ENCODE assay signal across 15 cellular contexts in genomic region chr1:106937104-106937503, GRCh38.
DNase-seq lines count a peak whose midpoint lies in the region; ATAC-seq and TF ChIP-seq lines count a peak whose summit lies in the region.
"Had no signal": no experiment of that assay in that cellular context is flagged by ENCODE, and none has a peak within 500 bp of the region (broad histone marks: within the 10 kb centered on the region; RNA-seq: fewer than 3 reads in every experiment).

No MANE protein-coding gene starts in this region.

- H3K79me2 ChIP-seq in smooth muscle cell (ENCODE audit: low read depth), result no peaks in the 10 kb centered on the region

- H3K4me1 ChIP-seq in smooth muscle cell (ENCODE audit: low read depth), result no peaks in the 10 kb centered on the region
- H3K4me1 ChIP-seq: A549 had no signal

- peak overlapping the region; percentile 1 for H2AFZ ChIP-seq in smooth muscle cell (ENCODE audit: low read depth)

- peak; percentile 4 for DNase-seq in activated CD4-positive, alpha-beta T cell treated with anti-CD3 and anti-CD28 coated beads for 48 hours
- DNase-seq in activated CD4-positive, alpha-beta T cell treated with anti-CD3 and anti-CD28 coated beads, Interleukin-2, amount 50 U/mL, for 1 hour, result no peak
- peak; percentile 48 for DNase-seq in RPMI7951 (ENCODE audit: low read depth)
- DNase-seq in smooth muscle cell (lab: John Stamatoyannopoulos, UW; ENCODE audit: unreplicated experiment), result no peak
- DNase-seq in NCI-H748 treated with DMSO at 0.1 percent for 48 hours (lab: John Stamatoyannopoulos, UW), result no peak
- DNase-seq: activated T-cell treated with anti-CD3 and anti-CD28 coated beads, Interleukin-2, amount 50 U/mL, for 1 hour; DMS79; NCI-H2227 treated with DMSO at 0.1 percent for 48 hours; Right ventricle myocardium superior; stimulated activated CD4-positive, alpha-beta T cell treated with anti-CD3 and anti-CD28 coated beads, Interleukin-12 subunit alpha, Interleukin-12 subunit beta, amount 100 ng/mL, for 4 hours had no signal

- 12% methylated on average over 3 of the region's 3 CpGs for WGBS in smooth muscle cell (ENCODE audit: low lambda C conversion rate)

- peak overlapping the region; percentile 49 for H3K27ac ChIP-seq in smooth muscle cell (ENCODE audit: low read depth)
- H3K27ac ChIP-seq: A549, cardiac muscle cell had no signal

- no peak overlapping the region for H3K4me3 ChIP-seq in smooth muscle cell
- H3K4me3 ChIP-seq: A549, cardiac muscle cell had no signal

- H4K20me1 ChIP-seq in smooth muscle cell (ENCODE audit: low read depth), result no peaks in the 10 kb centered on the region

- no peaks in the 10 kb centered on the region for H3K27me3 ChIP-seq in smooth muscle cell (ENCODE audit: low read depth)
- H3K27me3 ChIP-seq: cardiac muscle cell had no signal

- H3K4me2 ChIP-seq in smooth muscle cell, result no peak overlapping the region
- H3K4me2 ChIP-seq: A549 had no signal

- no peaks in the 10 kb centered on the region for H3F3A ChIP-seq in smooth muscle cell (ENCODE audit: low read depth)

- no peak overlapping the region for H3K9ac ChIP-seq in smooth muscle cell (ENCODE audit: low read depth)

- TF ChIP-seq CTCF in smooth muscle cell (IDR thresholded peaks at IDR 0.05; ENCODE audit: borderline replicate concordance, insufficient read depth, poor library complexity, severe bottlenecking), result no peak

- no peaks in the 10 kb centered on the region for H3K36me3 ChIP-seq in smooth muscle cell (ENCODE audit: low read depth)
- H3K36me3 ChIP-seq: cardiac muscle cell had no signal

- H3K9me3 ChIP-seq in smooth muscle cell (replicated peaks; ENCODE audit: low read depth), result no peaks in the 10 kb centered on the region
- H3K9me3 ChIP-seq: A549 had no signal

- peak; percentile 56 for ATAC-seq in esophagus mucosa
- ATAC-seq in HG03460 (IDR thresholded peaks at IDR 0.05; ENCODE audit: unreplicated experiment), result no peak
- ATAC-seq in GM18511 (IDR thresholded peaks at IDR 0.05; ENCODE audit: unreplicated experiment), result no peak
- ATAC-seq: A549 had no signal

Comparison
In these comparisons a context has a peak if more than half of its experiments do, and no peak if none do; other contexts are left out.
1. DNase-seq: peak in activated CD4-positive, alpha-beta T cell treated with anti-CD3 and anti-CD28 coated beads for 48 hours (single experiment) and RPMI7951 (single experiment); none in activated CD4-positive, alpha-beta T cell treated with anti-CD3 and anti-CD28 coated beads, Interleukin-2, amount 50 U/mL, for 1 hour (single experiment), smooth muscle cell (single experiment) and NCI-H748 treated with DMSO at 0.1 percent for 48 hours (single experiment).